Comparison of ENCODE assay signal across 10 cellular contexts in genomic region chr6:12595161-12595792, GRCh38.
DNase-seq lines count a peak whose midpoint lies in the region; ATAC-seq, FAIRE-seq and TF ChIP-seq lines count a peak whose summit lies in the region.
"Had no signal": no experiment of that assay in that cellular context is flagged by ENCODE, and none has a peak within 500 bp of the region (broad histone marks: within the 10 kb centered on the region; RNA-seq: fewer than 3 reads in every experiment).

No MANE protein-coding gene starts in this region.

- no peak for TF ChIP-seq CTCF in retinal pigment epithelial cell (conservative IDR thresholded peaks at IDR 0.05; ENCODE audit: low read depth, low read length)

- H3K9me3 ChIP-seq in SJSA1 (replicated peaks) = no peaks in the 10 kb centered on the region
- H3K9me3 ChIP-seq: gastrocnemius medialis had no signal

- H3K36me3 ChIP-seq in SJSA1 = no peaks in the 10 kb centered on the region
- H3K36me3 ChIP-seq: gastrocnemius medialis had no signal

- H3K4me3 ChIP-seq in SJSA1 = no peak overlapping the region
- no peak overlapping the region for H3K4me3 ChIP-seq in retinal pigment epithelial cell (ENCODE audit: low read length)
- H3K4me3 ChIP-seq: gastrocnemius medialis had no signal

- DNase-seq in SJSA1 (ENCODE audit: low read depth in 1 of 2, low spot score in 2 of 2) (peak in 1 of 2 experiments; percentile 17), retinal pigment epithelial cell (ENCODE audit: low read depth) (peak; percentile 75), HTR-8/SVneo (ENCODE audit: insufficient read length, low spot score) (no peak), NCI-H146 (lab: John Stamatoyannopoulos, UW) (no peak)
- DNase-seq in activated naive CD4-positive, alpha-beta T cell treated with anti-CD3 and anti-CD28 coated beads, Interleukin-2, amount 50 U/mL, for 16 hours = no peak
- DNase-seq: NCI-H524 had no signal

- peak overlapping the region; percentile 5; the same call in 1 of the 2 replicates for H3K27ac ChIP-seq in SJSA1
- H3K27ac ChIP-seq: gastrocnemius medialis had no signal

- no peaks in the 10 kb centered on the region for H3K27me3 ChIP-seq in SJSA1 (replicated peaks)
- H3K27me3 ChIP-seq: gastrocnemius medialis had no signal

- H3K4me1 ChIP-seq in SJSA1 (replicated peaks) = peaks cover 49% of the 10 kb centered on the region
- H3K4me1 ChIP-seq: gastrocnemius medialis had no signal

- FAIRE-seq in HTR-8/SVneo (lab: Jason Lieb, UNC) = no peak

- ATAC-seq in GM18909 (IDR thresholded peaks at IDR 0.05; ENCODE audit: poor library complexity, unreplicated experiment) (peak; percentile 49), HG03066 (IDR thresholded peaks at IDR 0.05; ENCODE audit: low read depth, unreplicated experiment) (peak; percentile 58), esophagus mucosa (no peak)
